In the genomic region with DNA sequence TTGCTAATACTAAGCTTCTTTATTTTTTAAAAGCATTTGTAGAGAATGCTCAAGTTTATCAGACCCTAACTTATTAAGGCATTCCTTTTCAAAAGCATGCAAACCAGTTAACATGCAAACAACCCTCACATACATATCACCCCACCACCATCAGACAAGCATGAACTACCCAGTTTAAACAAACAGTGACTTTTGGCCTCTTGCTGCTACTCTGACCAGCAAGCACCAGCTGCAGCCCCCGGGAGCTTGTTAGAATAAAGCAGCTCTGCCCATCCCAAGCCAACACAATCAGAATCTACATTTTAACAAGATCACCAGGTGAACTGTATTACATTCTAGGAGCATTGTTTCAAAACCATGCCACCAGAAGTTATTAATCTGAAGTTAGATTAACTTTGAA, we compare ENCODE assay signal across 19 cellular contexts.
"Had no signal": no experiment of that assay in that cellular context is flagged by ENCODE, and none has a peak within 500 bp of the region (broad histone marks: within the 10 kb centered on the region; RNA-seq: fewer than 3 reads in every experiment).

No MANE protein-coding gene starts in this region.

- DNase-seq: activated CD4-positive, alpha-beta T cell treated with anti-CD3 and anti-CD28 coated beads, Interleukin-2, amount 10 ng/mL, durations not matched to agents 24 days and 14 days; activated CD8-positive, alpha-beta T cell treated with anti-CD3 and anti-CD28 coated beads, Interleukin-2, amount 10 ng/mL, durations not matched to agents 7 days and 5 days; activated naive CD4-positive, alpha-beta T cell treated with anti-CD3 and anti-CD28 coated beads for 36 hours; activated T-cell treated with anti-CD3 and anti-CD28 coated beads, Interleukin-2, amount 50 U/mL, for 4 hours; central memory CD4-positive, alpha-beta T cell; kidney; left ventricle myocardium inferior; mammary epithelial cell; pancreas; stimulated activated CD4-positive, alpha-beta T cell treated with anti-CD3 and anti-CD28 coated beads, Interleukin-4, amount 100 ng/mL, for 24 hours; testis had no signal

- H3K36me3 ChIP-seq: left ventricle myocardium inferior, neutrophil, pancreas had no signal

- H3K4me2 ChIP-seq: smooth muscle cell had no signal

- H3K27ac ChIP-seq: left ventricle myocardium inferior, neutrophil, pancreas, testis had no signal

- H3K36me3 Mint-ChIP-seq: brain, type B pancreatic cell had no signal

- H3K4me1 Mint-ChIP-seq: brain had no signal

- H3K9me3 ChIP-seq: left ventricle myocardium inferior, neutrophil, pancreas, testis had no signal

- H3K4me1 ChIP-seq: pancreas, testis had no signal

- H3K27me3 ChIP-seq: neutrophil, pancreas, testis had no signal

- H3K9me3 Mint-ChIP-seq: activated naive CD4-positive, alpha-beta T cell treated with anti-CD3 and anti-CD28 coated beads for 36 hours; activated T-cell treated with anti-CD3 and anti-CD28 coated beads, Interleukin-2, amount 50 U/mL, for 4 hours; brain; stimulated activated memory B cell treated with anti-CD40 and anti-IgM and Interleukin-4, amounts not matched to agents 10 μg/mL and 1 μg/mL and 100 μg/mL, for 72 hours; type B pancreatic cell had no signal

- H3K27me3 Mint-ChIP-seq: stimulated activated memory B cell treated with anti-CD40 and anti-IgM and Interleukin-4, amounts not matched to agents 10 μg/mL and 1 μg/mL and 100 μg/mL, for 72 hours; type B pancreatic cell had no signal

- FAIRE-seq: colon, frontal cortex, kidney, pancreas had no signal

- H3K4me3 ChIP-seq: left ventricle myocardium inferior, pancreas, smooth muscle cell, testis had no signal

- H3K27ac Mint-ChIP-seq: activated CD4-positive, alpha-beta T cell treated with anti-CD3 and anti-CD28 coated beads, Interleukin-2, amount 10 ng/mL, durations not matched to agents 24 days and 14 days; activated CD8-positive, alpha-beta T cell treated with anti-CD3 and anti-CD28 coated beads, Interleukin-2, amount 10 ng/mL, durations not matched to agents 7 days and 5 days; activated naive CD4-positive, alpha-beta T cell treated with anti-CD3 and anti-CD28 coated beads for 36 hours; stimulated activated memory B cell treated with anti-CD40 and anti-IgM and Interleukin-4, amounts not matched to agents 10 μg/mL and 1 μg/mL and 100 μg/mL, for 72 hours; type B pancreatic cell had no signal

- ATAC-seq: activated CD8-positive, alpha-beta T cell treated with anti-CD3 and anti-CD28 coated beads, Interleukin-2, amount 10 ng/mL, durations not matched to agents 7 days and 5 days; activated T-cell treated with anti-CD3 and anti-CD28 coated beads, Interleukin-2, amount 50 U/mL, for 4 hours; pancreas; sciatic nerve; stimulated activated memory B cell treated with anti-CD40 and anti-IgM and Interleukin-4, amounts not matched to agents 10 μg/mL and 1 μg/mL and 100 μg/mL, for 72 hours had no signal

- H3K4me3 Mint-ChIP-seq: activated CD4-positive, alpha-beta T cell treated with anti-CD3 and anti-CD28 coated beads, Interleukin-2, amount 10 ng/mL, durations not matched to agents 24 days and 14 days; activated CD8-positive, alpha-beta T cell treated with anti-CD3 and anti-CD28 coated beads, Interleukin-2, amount 10 ng/mL, durations not matched to agents 7 days and 5 days; activated naive CD4-positive, alpha-beta T cell treated with anti-CD3 and anti-CD28 coated beads for 36 hours; activated T-cell treated with anti-CD3 and anti-CD28 coated beads, Interleukin-2, amount 50 U/mL, for 4 hours; brain; stimulated activated memory B cell treated with anti-CD40 and anti-IgM and Interleukin-4, amounts not matched to agents 10 μg/mL and 1 μg/mL and 100 μg/mL, for 72 hours; type B pancreatic cell had no signal
